In the genomic region with DNA sequence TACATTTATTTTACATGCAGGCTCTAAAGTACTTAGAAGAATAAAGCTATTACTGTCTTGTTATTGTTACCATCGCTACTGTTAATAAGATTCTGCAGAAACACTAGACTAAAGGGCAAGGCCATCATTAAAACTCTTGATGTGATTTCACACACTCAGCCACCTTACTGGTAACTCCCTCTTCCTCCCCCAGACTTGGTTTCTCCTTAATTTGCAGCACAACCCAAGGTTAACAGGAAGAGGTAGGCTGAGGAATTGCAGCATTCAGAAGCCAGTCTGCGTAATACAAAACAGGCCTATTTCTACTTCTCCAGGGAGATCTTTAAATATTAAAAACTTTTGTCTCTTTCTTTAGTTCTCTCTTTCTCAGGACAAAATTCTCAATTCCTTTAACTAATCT, we compare ENCODE assay signal across 25 cellular contexts.
"Had no signal": no experiment of that assay in that cellular context is flagged by ENCODE, and none has a peak within 500 bp of the region (broad histone marks: within the 10 kb centered on the region; RNA-seq: fewer than 3 reads in every experiment).

No MANE protein-coding gene starts in this region.

- ATAC-seq: activated T-cell treated with anti-CD3 and anti-CD28 coated beads, Interleukin-2, amount 50 U/mL, for 72 hours; PC-3; SK-N-SH treated with all-trans-retinoic acid at 6 μM for 48 hours; T-helper 17 cell had no signal

- H3K27ac ChIP-seq: KMS-11, SJSA1 had no signal

- DNase-seq: activated B cell treated with CpG ODN at 0.5 μM for 24 hours; activated CD4-positive, alpha-beta memory T cell treated with anti-CD3 and anti-CD28 coated beads, Interleukin-2, amount 10 ng/mL, durations not matched to agents 7 days and 5 days; activated CD4-positive, alpha-beta T cell treated with anti-CD3 and anti-CD28 coated beads, Interleukin-2, amount 10 ng/mL, durations not matched to agents 7 days and 5 days; activated CD8-positive, alpha-beta memory T cell treated with anti-CD3 and anti-CD28 coated beads, Interleukin-2, amount 50 U/mL, for 4 hours; activated gamma-delta T cell treated with Interleukin-2 at 50 U/mL for 16 hours; activated naive CD4-positive, alpha-beta T cell treated with anti-CD3 and anti-CD28 coated beads, Interleukin-2, amount 10 ng/mL, durations not matched to agents 7 days and 5 days; activated naive CD8-positive, alpha-beta T cell treated with anti-CD3 and anti-CD28 coated beads for 36 hours; activated T-cell treated with anti-CD3 and anti-CD28 coated beads, Interleukin-2, amount 50 U/mL, for 72 hours; MV-4-11; NCI-H1105; NCI-H1436 treated with DMSO at 0.1 percent for 48 hours; NCI-H187; NCI-H2081; NCI-H2171; NCI-H2227 treated with DMSO at 0.1 percent for 48 hours; NCI-H526; NCI-H774; NK-92 treated with Interleukin-12 subunit alpha and Interleukin-12 subunit beta, amount 100 ng/mL, for 24 hours; PC-3; SHP77; T-helper 17 cell; T-helper 9 cell had no signal

- H3K4me1 ChIP-seq: SJSA1 had no signal

- H3K36me3 ChIP-seq: SJSA1 had no signal

- H3K9me3 ChIP-seq: SJSA1 had no signal

- H3K9ac ChIP-seq: KMS-11 had no signal

- H3K4me2 ChIP-seq: KMS-11 had no signal

- H3K27me3 ChIP-seq: SJSA1 had no signal

- H3K4me3 ChIP-seq: SJSA1 had no signal
